In genomic region chr14:31926652-31927347, GRCh38 we compare ENCODE assay signal across 9 cellular contexts.
DNase-seq lines count a peak whose midpoint lies in the region; ATAC-seq and TF ChIP-seq lines count a peak whose summit lies in the region.
"Had no signal": no experiment of that assay in that cellular context is flagged by ENCODE, and none has a peak within 500 bp of the region (broad histone marks: within the 10 kb centered on the region; RNA-seq: fewer than 3 reads in every experiment).

No MANE protein-coding gene starts in this region.

- H3K9me3 Mint-ChIP-seq in MCF 10A (ENCODE audit: unreplicated experiment) = no peaks in the 10 kb centered on the region
- no peaks in the 10 kb centered on the region for H3K9me3 Mint-ChIP-seq in stimulated activated effector memory CD8-positive, alpha-beta T cell treated with anti-CD3 and anti-CD28 coated beads, Interleukin-12 subunit alpha, Interleukin-12 subunit beta, amount 100 ng/mL, for 72 hours
- no peaks in the 10 kb centered on the region for H3K9me3 Mint-ChIP-seq in activated naive CD4-positive, alpha-beta T cell treated with anti-CD3 and anti-CD28 coated beads, Interleukin-2, amount 10 ng/mL, durations not matched to agents 7 days and 5 days
- H3K9me3 Mint-ChIP-seq: activated naive CD4-positive, alpha-beta T cell treated with anti-CD3 and anti-CD28 coated beads, Interleukin-2, amount 50 U/mL, for 72 hours had no signal

- 43% methylated on average over 6 of the region's 6 CpGs for WGBS in right cardiac atrium

- H3K4me1 Mint-ChIP-seq in MCF 10A (ENCODE audit: insufficient read depth, unreplicated experiment) = peaks cover 21% of the 10 kb centered on the region
- H3K4me1 Mint-ChIP-seq in stimulated activated effector memory CD8-positive, alpha-beta T cell treated with anti-CD3 and anti-CD28 coated beads, Interleukin-12 subunit alpha, Interleukin-12 subunit beta, amount 100 ng/mL, for 72 hours = peaks cover 8% of the 10 kb centered on the region
- peaks cover 9% of the 10 kb centered on the region for H3K4me1 Mint-ChIP-seq in activated naive CD4-positive, alpha-beta T cell treated with anti-CD3 and anti-CD28 coated beads, Interleukin-2, amount 10 ng/mL, durations not matched to agents 7 days and 5 days

- H3K27me3 Mint-ChIP-seq in MCF 10A (ENCODE audit: insufficient read depth, unreplicated experiment) = no peaks in the 10 kb centered on the region
- H3K27me3 Mint-ChIP-seq in activated naive CD4-positive, alpha-beta T cell treated with anti-CD3 and anti-CD28 coated beads, Interleukin-2, amount 10 ng/mL, durations not matched to agents 7 days and 5 days = peaks cover 5% of the 10 kb centered on the region

- DNase-seq in Ammon's horn (ENCODE audit: low spot score) (peak; percentile 23), MCF 10A (ENCODE audit: unreplicated experiment) (no peak), right cardiac atrium (peak in 1 of 3 donors; percentile 60), pons (ENCODE audit: low spot score) (peak; percentile 81), NCI-H345 (lab: John Stamatoyannopoulos, UW) (no peak), NCI-H2196 treated with DMSO at 0.1 percent for 48 hours (lab: John Stamatoyannopoulos, UW; ENCODE audit: unreplicated experiment) (no peak)
- DNase-seq in stimulated activated effector memory CD8-positive, alpha-beta T cell treated with anti-CD3 and anti-CD28 coated beads, Interleukin-12 subunit alpha, Interleukin-12 subunit beta, amount 100 ng/mL, for 72 hours (ENCODE audit: low spot score in 2 of 2) = no peak
- no peak for DNase-seq in activated naive CD4-positive, alpha-beta T cell treated with anti-CD3 and anti-CD28 coated beads, Interleukin-2, amount 10 ng/mL, durations not matched to agents 7 days and 5 days

- no peak overlapping the region for H3K4me3 Mint-ChIP-seq in MCF 10A (ENCODE audit: unreplicated experiment)
- no peak overlapping the region for H3K4me3 Mint-ChIP-seq in stimulated activated effector memory CD8-positive, alpha-beta T cell treated with anti-CD3 and anti-CD28 coated beads, Interleukin-12 subunit alpha, Interleukin-12 subunit beta, amount 100 ng/mL, for 72 hours
- no peak overlapping the region for H3K4me3 Mint-ChIP-seq in activated naive CD4-positive, alpha-beta T cell treated with anti-CD3 and anti-CD28 coated beads, Interleukin-2, amount 10 ng/mL, durations not matched to agents 7 days and 5 days

- intact Hi-C loops in MCF 10A (cut with micrococcal nuclease) (loop anchor here (2.0 kb wide), 1 partner anchor 326 kb away; no protein-coding TSS in a partner anchor), right cardiac atrium (cut with DNase I) (loop anchor here in 1 of 4 donors (10.0 kb wide), 1 partner anchor 148 kb away; the partner anchor contains the start of gene ARHGAP5)

- CTCF ChIA-PET in MCF 10A (lab: Yijun Ruan, JAX) = interaction anchor here (0.6 to 3.0 kb wide), 29 partner anchors 9 to 633 kb away, joined by 3 to 25 read pairs (median 4); partner anchors contain the start of gene HEATR5A
- CTCF ChIA-PET in activated naive CD4-positive, alpha-beta T cell treated with anti-CD3 and anti-CD28 coated beads, Interleukin-2, amount 10 ng/mL, durations not matched to agents 7 days and 5 days (lab: Charles Lee) = interaction anchor here (0.7 to 5.0 kb wide), 14 partner anchors 9 to 633 kb away, joined by 3 to 68 read pairs (median 4); no protein-coding TSS in a partner anchor

- no peaks in the 10 kb centered on the region for H3K9me3 ChIP-seq in right cardiac atrium (ENCODE audit: control insufficient read depth, low read length)

- H3K4me1 ChIP-seq in right cardiac atrium (ENCODE audit: control insufficient read depth, insufficient read depth, low read length) = peaks cover 3% of the 10 kb centered on the region

- H3K27ac ChIP-seq in right cardiac atrium (ENCODE audit: low read length) = peak overlapping the region; percentile 83

- no peaks in the 10 kb centered on the region for H3K27me3 ChIP-seq in right cardiac atrium (ENCODE audit: control insufficient read depth, insufficient read depth)

- no peak for TF ChIP-seq CTCF in MCF 10A (IDR thresholded peaks at IDR 0.05; ENCODE audit: unreplicated experiment)

- no TSS peak for BruUV-seq in MCF 10A (replicated peaks; lab: Mats Ljungman, UMichigan)

- no peak overlapping the region for H3K4me3 ChIP-seq in right cardiac atrium (ENCODE audit: low read length)

- peak overlapping the region; percentile 30 for H3K27ac Mint-ChIP-seq in MCF 10A (ENCODE audit: low read depth, unreplicated experiment)
- H3K27ac Mint-ChIP-seq in stimulated activated effector memory CD8-positive, alpha-beta T cell treated with anti-CD3 and anti-CD28 coated beads, Interleukin-12 subunit alpha, Interleukin-12 subunit beta, amount 100 ng/mL, for 72 hours = no peak overlapping the region
- no peak overlapping the region for H3K27ac Mint-ChIP-seq in activated naive CD4-positive, alpha-beta T cell treated with anti-CD3 and anti-CD28 coated beads, Interleukin-2, amount 10 ng/mL, durations not matched to agents 7 days and 5 days

- POLR2A ChIA-PET in MCF 10A (lab: Yijun Ruan, JAX) = interaction anchor here (0.5 to 2.3 kb wide), 18 partner anchors 11 to 546 kb away, joined by 3 to 9 read pairs (median 3); partner anchors contain the start of gene ARHGAP5

- H3K36me3 Mint-ChIP-seq in MCF 10A (ENCODE audit: insufficient read depth, unreplicated experiment) = no peaks in the 10 kb centered on the region
- H3K36me3 Mint-ChIP-seq in stimulated activated effector memory CD8-positive, alpha-beta T cell treated with anti-CD3 and anti-CD28 coated beads, Interleukin-12 subunit alpha, Interleukin-12 subunit beta, amount 100 ng/mL, for 72 hours = no peaks in the 10 kb centered on the region
- no peaks in the 10 kb centered on the region for H3K36me3 Mint-ChIP-seq in activated naive CD4-positive, alpha-beta T cell treated with anti-CD3 and anti-CD28 coated beads, Interleukin-2, amount 10 ng/mL, durations not matched to agents 7 days and 5 days
- H3K36me3 Mint-ChIP-seq: activated naive CD4-positive, alpha-beta T cell treated with anti-CD3 and anti-CD28 coated beads, Interleukin-2, amount 50 U/mL, for 72 hours had no signal

- peak; percentile 44 to 70 for ATAC-seq in right cardiac atrium
- ATAC-seq in stimulated activated effector memory CD8-positive, alpha-beta T cell treated with anti-CD3 and anti-CD28 coated beads, Interleukin-12 subunit alpha, Interleukin-12 subunit beta, amount 100 ng/mL, for 72 hours = no peak

Comparison
In these comparisons a context has a peak if more than half of its experiments do, and no peak if none do; other contexts are left out.
1. DNase-seq: peak in Ammon's horn (single experiment) and pons (single experiment); none in MCF 10A (single experiment), stimulated activated effector memory CD8-positive, alpha-beta T cell treated with anti-CD3 and anti-CD28 coated beads, Interleukin-12 subunit alpha, Interleukin-12 subunit beta, amount 100 ng/mL, for 72 hours (0 of 2), NCI-H345 (single experiment), activated naive CD4-positive, alpha-beta T cell treated with anti-CD3 and anti-CD28 coated beads, Interleukin-2, amount 10 ng/mL, durations not matched to agents 7 days and 5 days (single experiment) and NCI-H2196 treated with DMSO at 0.1 percent for 48 hours (single experiment).